In genomic region chr1:47969478-47969877, GRCh38 we compare ENCODE assay signal across 8 cellular contexts. TPM values are rescaled to one million over a fixed set of nuclear protein-coding genes. Genes with fewer than 3 reads are reported as not detected.
"Had no signal": no experiment of that assay in that cellular context is flagged by ENCODE, and none has a peak within 500 bp of the region (broad histone marks: within the 10 kb centered on the region; RNA-seq: fewer than 3 reads in every experiment).

No MANE protein-coding gene starts in this region.

- H3K9me3 Mint-ChIP-seq: H9, IgD-negative memory B cell had no signal

- FAIRE-seq: H54, HTR-8/SVneo had no signal

- DNase-seq: GM23248, GOT3, H9, HCEC 1CT, KBM-7 had no signal

- H3K36me3 Mint-ChIP-seq: IgD-negative memory B cell had no signal

- H3K4me3 ChIP-seq: GM23248 had no signal

- H3K9ac ChIP-seq: GM23248 had no signal

- H3K27ac Mint-ChIP-seq: IgD-negative memory B cell had no signal

- H3K4me3 Mint-ChIP-seq: H9 had no signal

- H3K4me1 Mint-ChIP-seq: IgD-negative memory B cell had no signal

- H3K27ac ChIP-seq: GM23248 had no signal

- H2AFZ ChIP-seq: GM23248 had no signal

RNA-seq across cellular contexts. Expression of gene TRABD2B, which starts 27.7 kb away (rescaled TPM):
- total RNA-seq: GM23248 had no signal
- polyA plus RNA-seq: GM23248, IgD-negative memory B cell had no signal
